Comparison of ENCODE assay signal across 19 cellular contexts in the genomic region with DNA sequence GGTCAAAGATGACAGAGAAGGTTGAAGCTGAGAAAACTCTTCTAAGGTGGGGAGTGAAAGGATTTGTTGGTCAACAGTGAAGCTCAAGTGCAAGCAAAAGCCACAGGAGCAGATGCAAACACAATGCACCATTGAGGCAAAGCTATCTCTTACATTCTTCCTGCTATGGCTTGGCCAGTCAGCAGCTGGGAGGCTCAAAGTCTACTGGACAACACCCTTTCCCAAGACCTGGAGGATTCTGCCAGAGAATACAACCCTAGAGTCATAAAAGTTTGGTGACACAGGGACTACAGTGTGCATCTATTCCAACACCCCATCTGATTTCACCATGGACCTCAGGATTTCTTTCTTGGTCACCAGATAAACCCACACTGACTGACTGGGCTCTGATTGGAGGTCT.
"Had no signal": no experiment of that assay in that cellular context is flagged by ENCODE, and none has a peak within 500 bp of the region (broad histone marks: within the 10 kb centered on the region; RNA-seq: fewer than 3 reads in every experiment).

No MANE protein-coding gene starts in this region.

- H3K9ac ChIP-seq: SK-N-SH had no signal

- H3K4me2 ChIP-seq: SK-N-SH had no signal

- H3K36me3 ChIP-seq: MG63 had no signal

- H3K9me3 ChIP-seq: MG63, SK-N-SH had no signal

- DNase-seq: KBM-7, MG63, NCI-H1092, NCI-H1105 treated with DMSO at 0.1 percent for 48 hours, NCI-H1417 treated with DMSO at 0.1 percent for 48 hours, NCI-H146, NCI-H1694 treated with DMSO at 0.1 percent for 48 hours, NCI-H2029, NCI-H2081 treated with DMSO at 0.1 percent for 48 hours, NCI-H2171, NCI-H226, NCI-H446, NCI-H510A, NCI-H524 treated with DMSO at 0.1 percent for 48 hours, NCI-H69, NCI-H774, SHP77, SK-N-SH had no signal

- H3K4me3 ChIP-seq: MG63 had no signal

- H3K27me3 ChIP-seq: MG63 had no signal

- H3K27ac ChIP-seq: RWPE1 had no signal
